Comparison of ENCODE assay signal across 1 cellular context in the genomic region with DNA sequence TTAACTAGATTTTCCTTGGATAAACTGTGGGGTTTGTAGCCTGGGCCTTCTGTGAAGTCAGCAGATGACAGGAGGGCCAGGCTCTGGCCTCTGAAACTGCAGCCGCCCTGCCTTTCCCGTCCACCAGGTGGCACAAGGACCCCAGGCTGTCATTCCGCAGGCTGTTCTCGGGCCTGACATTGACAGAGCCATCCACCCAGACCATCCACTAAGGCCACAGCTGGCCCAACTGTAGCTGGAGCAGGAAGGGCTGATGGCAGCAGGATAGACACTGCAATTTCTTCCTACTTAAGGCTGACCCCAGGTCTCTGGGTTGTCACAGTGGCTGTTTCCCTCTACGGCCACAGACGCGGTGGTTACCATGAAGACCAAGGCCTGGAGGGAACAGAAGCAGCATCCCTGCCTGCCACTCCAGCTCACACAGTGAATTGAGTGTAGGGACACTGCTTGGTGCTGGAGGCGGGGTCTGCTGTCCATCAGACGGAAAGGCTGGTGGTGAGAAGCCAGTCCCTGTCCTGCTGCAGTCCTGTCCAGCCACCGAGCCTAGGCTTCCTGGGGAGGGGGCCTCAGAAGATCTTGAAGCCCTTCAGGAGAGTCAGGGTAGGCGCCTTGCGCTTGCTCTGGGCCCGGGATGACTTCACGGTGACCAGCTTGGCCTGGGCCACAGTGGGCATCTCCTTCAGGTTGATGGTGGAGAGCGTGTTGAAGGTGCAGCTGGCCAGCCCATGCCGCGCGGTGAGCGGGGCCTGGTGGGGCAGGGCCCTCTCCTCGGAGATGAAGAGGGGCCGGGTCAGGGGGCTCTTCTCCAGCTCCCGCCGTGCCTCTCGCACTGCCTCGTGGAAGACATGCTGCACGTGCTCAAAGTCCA.
A peak's percentile ranks its signal among the peaks of the same experiment; 100 is the strongest.
TF ChIP-seq lines count a peak whose summit lies in the region.

No MANE protein-coding gene starts in this region.

TF ChIP-seq in HepG2, 621 proteins besides CTCF, POLR2A, EP300 and RAD21 (continued from another document and continues in another):
- TF ChIP-seq, protein P1, sequence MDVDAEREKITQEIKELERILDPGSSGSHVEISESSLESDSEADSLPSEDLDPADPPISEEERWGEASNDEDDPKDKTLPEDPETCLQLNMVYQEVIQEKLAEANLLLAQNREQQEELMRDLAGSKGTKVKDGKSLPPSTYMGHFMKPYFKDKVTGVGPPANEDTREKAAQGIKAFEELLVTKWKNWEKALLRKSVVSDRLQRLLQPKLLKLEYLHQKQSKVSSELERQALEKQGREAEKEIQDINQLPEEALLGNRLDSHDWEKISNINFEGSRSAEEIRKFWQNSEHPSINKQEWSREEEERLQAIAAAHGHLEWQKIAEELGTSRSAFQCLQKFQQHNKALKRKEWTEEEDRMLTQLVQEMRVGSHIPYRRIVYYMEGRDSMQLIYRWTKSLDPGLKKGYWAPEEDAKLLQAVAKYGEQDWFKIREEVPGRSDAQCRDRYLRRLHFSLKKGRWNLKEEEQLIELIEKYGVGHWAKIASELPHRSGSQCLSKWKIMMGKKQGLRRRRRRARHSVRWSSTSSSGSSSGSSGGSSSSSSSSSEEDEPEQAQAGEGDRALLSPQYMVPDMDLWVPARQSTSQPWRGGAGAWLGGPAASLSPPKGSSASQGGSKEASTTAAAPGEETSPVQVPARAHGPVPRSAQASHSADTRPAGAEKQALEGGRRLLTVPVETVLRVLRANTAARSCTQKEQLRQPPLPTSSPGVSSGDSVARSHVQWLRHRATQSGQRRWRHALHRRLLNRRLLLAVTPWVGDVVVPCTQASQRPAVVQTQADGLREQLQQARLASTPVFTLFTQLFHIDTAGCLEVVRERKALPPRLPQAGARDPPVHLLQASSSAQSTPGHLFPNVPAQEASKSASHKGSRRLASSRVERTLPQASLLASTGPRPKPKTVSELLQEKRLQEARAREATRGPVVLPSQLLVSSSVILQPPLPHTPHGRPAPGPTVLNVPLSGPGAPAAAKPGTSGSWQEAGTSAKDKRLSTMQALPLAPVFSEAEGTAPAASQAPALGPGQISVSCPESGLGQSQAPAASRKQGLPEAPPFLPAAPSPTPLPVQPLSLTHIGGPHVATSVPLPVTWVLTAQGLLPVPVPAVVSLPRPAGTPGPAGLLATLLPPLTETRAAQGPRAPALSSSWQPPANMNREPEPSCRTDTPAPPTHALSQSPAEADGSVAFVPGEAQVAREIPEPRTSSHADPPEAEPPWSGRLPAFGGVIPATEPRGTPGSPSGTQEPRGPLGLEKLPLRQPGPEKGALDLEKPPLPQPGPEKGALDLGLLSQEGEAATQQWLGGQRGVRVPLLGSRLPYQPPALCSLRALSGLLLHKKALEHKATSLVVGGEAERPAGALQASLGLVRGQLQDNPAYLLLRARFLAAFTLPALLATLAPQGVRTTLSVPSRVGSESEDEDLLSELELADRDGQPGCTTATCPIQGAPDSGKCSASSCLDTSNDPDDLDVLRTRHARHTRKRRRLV (CRISPR knock-in tag; IDR thresholded peaks at IDR 0.05): no peak
- TF ChIP-seq, protein P2, sequence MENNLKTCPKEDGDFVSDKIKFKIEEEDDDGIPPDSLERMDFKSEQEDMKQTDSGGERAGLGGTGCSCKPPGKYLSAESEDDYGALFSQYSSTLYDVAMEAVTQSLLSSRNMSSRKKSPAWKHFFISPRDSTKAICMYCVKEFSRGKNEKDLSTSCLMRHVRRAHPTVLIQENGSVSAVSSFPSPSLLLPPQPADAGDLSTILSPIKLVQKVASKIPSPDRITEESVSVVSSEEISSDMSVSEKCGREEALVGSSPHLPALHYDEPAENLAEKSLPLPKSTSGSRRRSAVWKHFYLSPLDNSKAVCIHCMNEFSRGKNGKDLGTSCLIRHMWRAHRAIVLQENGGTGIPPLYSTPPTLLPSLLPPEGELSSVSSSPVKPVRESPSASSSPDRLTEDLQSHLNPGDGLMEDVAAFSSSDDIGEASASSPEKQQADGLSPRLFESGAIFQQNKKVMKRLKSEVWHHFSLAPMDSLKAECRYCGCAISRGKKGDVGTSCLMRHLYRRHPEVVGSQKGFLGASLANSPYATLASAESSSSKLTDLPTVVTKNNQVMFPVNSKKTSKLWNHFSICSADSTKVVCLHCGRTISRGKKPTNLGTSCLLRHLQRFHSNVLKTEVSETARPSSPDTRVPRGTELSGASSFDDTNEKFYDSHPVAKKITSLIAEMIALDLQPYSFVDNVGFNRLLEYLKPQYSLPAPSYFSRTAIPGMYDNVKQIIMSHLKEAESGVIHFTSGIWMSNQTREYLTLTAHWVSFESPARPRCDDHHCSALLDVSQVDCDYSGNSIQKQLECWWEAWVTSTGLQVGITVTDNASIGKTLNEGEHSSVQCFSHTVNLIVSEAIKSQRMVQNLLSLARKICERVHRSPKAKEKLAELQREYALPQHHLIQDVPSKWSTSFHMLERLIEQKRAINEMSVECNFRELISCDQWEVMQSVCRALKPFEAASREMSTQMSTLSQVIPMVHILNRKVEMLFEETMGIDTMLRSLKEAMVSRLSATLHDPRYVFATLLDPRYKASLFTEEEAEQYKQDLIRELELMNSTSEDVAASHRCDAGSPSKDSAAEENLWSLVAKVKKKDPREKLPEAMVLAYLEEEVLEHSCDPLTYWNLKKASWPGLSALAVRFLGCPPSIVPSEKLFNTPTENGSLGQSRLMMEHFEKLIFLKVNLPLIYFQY (CRISPR knock-in tag; IDR thresholded peaks at IDR 0.05; ENCODE audit: borderline replicate concordance): peak; percentile 58; the same call in 1 of the 2 replicates
- TF ChIP-seq GTF2F1 (IDR thresholded peaks at IDR 0.05; ENCODE audit: low read length): no peak
- TF ChIP-seq ZNF337 (CRISPR knock-in tag; IDR thresholded peaks at IDR 0.05; ENCODE audit: borderline replicate concordance, low read depth): no peak
- TF ChIP-seq ZNF619 (CRISPR knock-in tag; IDR thresholded peaks at IDR 0.05): 0 out of 2 replicates have a peak, but pooled peaks have one; percentile 29
- TF ChIP-seq FOSL2 (CRISPR knock-in tag; IDR thresholded peaks at IDR 0.05): peak; percentile 64; the same call in 1 of the 2 replicates
- TF ChIP-seq TOE1 (CRISPR knock-in tag; IDR thresholded peaks at IDR 0.05): no peak
- TF ChIP-seq, protein P3, sequence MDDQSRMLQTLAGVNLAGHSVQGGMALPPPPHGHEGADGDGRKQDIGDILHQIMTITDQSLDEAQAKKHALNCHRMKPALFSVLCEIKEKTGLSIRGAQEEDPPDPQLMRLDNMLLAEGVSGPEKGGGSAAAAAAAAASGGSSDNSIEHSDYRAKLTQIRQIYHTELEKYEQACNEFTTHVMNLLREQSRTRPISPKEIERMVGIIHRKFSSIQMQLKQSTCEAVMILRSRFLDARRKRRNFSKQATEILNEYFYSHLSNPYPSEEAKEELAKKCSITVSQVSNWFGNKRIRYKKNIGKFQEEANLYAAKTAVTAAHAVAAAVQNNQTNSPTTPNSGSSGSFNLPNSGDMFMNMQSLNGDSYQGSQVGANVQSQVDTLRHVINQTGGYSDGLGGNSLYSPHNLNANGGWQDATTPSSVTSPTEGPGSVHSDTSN (CRISPR knock-in tag; IDR thresholded peaks at IDR 0.05; ENCODE audit: borderline replicate concordance): no peak
- TF ChIP-seq, protein P4, sequence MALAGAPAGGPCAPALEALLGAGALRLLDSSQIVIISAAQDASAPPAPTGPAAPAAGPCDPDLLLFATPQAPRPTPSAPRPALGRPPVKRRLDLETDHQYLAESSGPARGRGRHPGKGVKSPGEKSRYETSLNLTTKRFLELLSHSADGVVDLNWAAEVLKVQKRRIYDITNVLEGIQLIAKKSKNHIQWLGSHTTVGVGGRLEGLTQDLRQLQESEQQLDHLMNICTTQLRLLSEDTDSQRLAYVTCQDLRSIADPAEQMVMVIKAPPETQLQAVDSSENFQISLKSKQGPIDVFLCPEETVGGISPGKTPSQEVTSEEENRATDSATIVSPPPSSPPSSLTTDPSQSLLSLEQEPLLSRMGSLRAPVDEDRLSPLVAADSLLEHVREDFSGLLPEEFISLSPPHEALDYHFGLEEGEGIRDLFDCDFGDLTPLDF (CRISPR knock-in tag; IDR thresholded peaks at IDR 0.05): no peak
- TF ChIP-seq, protein P5, sequence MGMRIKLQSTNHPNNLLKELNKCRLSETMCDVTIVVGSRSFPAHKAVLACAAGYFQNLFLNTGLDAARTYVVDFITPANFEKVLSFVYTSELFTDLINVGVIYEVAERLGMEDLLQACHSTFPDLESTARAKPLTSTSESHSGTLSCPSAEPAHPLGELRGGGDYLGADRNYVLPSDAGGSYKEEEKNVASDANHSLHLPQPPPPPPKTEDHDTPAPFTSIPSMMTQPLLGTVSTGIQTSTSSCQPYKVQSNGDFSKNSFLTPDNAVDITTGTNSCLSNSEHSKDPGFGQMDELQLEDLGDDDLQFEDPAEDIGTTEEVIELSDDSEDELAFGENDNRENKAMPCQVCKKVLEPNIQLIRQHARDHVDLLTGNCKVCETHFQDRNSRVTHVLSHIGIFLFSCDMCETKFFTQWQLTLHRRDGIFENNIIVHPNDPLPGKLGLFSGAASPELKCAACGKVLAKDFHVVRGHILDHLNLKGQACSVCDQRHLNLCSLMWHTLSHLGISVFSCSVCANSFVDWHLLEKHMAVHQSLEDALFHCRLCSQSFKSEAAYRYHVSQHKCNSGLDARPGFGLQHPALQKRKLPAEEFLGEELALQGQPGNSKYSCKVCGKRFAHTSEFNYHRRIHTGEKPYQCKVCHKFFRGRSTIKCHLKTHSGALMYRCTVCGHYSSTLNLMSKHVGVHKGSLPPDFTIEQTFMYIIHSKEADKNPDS (CRISPR knock-in tag; IDR thresholded peaks at IDR 0.05): no peak
- no peak for TF ChIP-seq ZNF225 (CRISPR knock-in tag; IDR thresholded peaks at IDR 0.05)
- no peak; the same call in 1 of the 2 replicates for TF ChIP-seq ZSCAN21 (CRISPR knock-in tag; IDR thresholded peaks at IDR 0.05; ENCODE audit: borderline replicate concordance)
- TF ChIP-seq ZNF614 (CRISPR knock-in tag; IDR thresholded peaks at IDR 0.05; ENCODE audit: borderline replicate concordance): 0 out of 2 replicates have a peak, but pooled peaks have one; percentile 54
- TF ChIP-seq ESRRA (CRISPR knock-in tag; IDR thresholded peaks at IDR 0.05; ENCODE audit: low read depth): no peak
- TF ChIP-seq, protein P6, sequence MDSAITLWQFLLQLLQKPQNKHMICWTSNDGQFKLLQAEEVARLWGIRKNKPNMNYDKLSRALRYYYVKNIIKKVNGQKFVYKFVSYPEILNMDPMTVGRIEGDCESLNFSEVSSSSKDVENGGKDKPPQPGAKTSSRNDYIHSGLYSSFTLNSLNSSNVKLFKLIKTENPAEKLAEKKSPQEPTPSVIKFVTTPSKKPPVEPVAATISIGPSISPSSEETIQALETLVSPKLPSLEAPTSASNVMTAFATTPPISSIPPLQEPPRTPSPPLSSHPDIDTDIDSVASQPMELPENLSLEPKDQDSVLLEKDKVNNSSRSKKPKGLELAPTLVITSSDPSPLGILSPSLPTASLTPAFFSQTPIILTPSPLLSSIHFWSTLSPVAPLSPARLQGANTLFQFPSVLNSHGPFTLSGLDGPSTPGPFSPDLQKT (CRISPR knock-in tag; IDR thresholded peaks at IDR 0.05; ENCODE audit: borderline replicate concordance): no peak
- no peak for TF ChIP-seq RFX5 (IDR thresholded peaks at IDR 0.05; ENCODE audit: low read depth, low read length)
- TF ChIP-seq, protein P7, sequence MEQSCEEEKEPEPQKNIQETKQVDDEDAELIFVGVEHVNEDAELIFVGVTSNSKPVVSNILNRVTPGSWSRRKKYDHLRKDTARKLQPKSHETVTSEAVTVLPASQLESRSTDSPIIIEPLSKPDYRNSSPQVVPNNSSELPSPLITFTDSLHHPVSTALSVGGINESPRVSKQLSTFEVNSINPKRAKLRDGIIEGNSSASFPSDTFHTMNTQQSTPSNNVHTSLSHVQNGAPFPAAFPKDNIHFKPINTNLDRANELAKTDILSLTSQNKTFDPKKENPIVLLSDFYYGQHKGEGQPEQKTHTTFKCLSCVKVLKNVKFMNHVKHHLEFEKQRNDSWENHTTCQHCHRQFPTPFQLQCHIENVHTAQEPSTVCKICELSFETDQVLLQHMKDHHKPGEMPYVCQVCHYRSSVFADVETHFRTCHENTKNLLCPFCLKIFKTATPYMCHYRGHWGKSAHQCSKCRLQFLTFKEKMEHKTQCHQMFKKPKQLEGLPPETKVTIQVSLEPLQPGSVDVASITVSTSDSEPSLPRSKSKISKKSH (CRISPR knock-in tag; IDR thresholded peaks at IDR 0.05; ENCODE audit: borderline replicate concordance): no peak
- TF ChIP-seq YY1 (IDR thresholded peaks at IDR 0.05; ENCODE audit: insufficient read depth, insufficient replicate concordance, low read depth, low read length): peak; percentile 38
- peak; percentile 83 for TF ChIP-seq KDM2A (CRISPR knock-in tag; IDR thresholded peaks at IDR 0.05; ENCODE audit: borderline replicate concordance, low read depth)
- TF ChIP-seq ZNF264 (CRISPR knock-in tag; IDR thresholded peaks at IDR 0.05): no peak
- TF ChIP-seq ZNF205 (CRISPR knock-in tag; IDR thresholded peaks at IDR 0.05): no peak
- TF ChIP-seq ZNF670 (CRISPR knock-in tag; IDR thresholded peaks at IDR 0.05; ENCODE audit: borderline replicate concordance): no peak
- TF ChIP-seq ZNF317 (CRISPR knock-in tag; IDR thresholded peaks at IDR 0.05): no peak
- TF ChIP-seq, protein P8, sequence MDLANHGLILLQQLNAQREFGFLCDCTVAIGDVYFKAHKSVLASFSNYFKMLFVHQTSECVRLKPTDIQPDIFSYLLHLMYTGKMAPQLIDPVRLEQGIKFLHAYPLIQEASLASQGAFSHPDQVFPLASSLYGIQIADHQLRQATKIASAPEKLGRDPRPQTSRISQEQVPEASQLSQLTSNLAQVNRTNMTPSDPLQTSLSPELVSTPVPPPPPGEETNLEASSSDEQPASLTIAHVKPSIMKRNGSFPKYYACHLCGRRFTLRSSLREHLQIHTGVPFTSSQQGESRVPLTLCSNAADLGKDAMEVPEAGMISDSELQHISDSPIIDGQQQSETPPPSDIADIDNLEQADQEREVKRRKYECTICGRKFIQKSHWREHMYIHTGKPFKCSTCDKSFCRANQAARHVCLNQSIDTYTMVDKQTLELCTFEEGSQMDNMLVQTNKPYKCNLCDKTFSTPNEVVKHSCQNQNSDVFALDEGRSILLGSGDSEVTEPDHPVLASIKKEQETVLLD (CRISPR knock-in tag; IDR thresholded peaks at IDR 0.05; ENCODE audit: low read depth): no peak
- peak; percentile 55; the same call in 1 of the 2 replicates for TF ChIP-seq ZNF768 (CRISPR knock-in tag; IDR thresholded peaks at IDR 0.05)
- no peak for TF ChIP-seq NBN (conservative IDR thresholded peaks at IDR 0.05)
- TF ChIP-seq TBL1XR1 (IDR thresholded peaks at IDR 0.05; ENCODE audit: borderline replicate concordance, low read length, partially characterized antibody): no peak
- TF ChIP-seq, protein P9, sequence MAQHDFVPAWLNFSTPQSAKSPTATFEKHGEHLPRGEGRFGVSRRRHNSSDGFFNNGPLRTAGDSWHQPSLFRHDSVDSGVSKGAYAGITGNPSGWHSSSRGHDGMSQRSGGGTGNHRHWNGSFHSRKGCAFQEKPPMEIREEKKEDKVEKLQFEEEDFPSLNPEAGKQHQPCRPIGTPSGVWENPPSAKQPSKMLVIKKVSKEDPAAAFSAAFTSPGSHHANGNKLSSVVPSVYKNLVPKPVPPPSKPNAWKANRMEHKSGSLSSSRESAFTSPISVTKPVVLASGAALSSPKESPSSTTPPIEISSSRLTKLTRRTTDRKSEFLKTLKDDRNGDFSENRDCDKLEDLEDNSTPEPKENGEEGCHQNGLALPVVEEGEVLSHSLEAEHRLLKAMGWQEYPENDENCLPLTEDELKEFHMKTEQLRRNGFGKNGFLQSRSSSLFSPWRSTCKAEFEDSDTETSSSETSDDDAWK (CRISPR knock-in tag; IDR thresholded peaks at IDR 0.05): no peak
- TF ChIP-seq TBX3 (IDR thresholded peaks at IDR 0.05; ENCODE audit: borderline replicate concordance): no peak
